ENCODE assay signal across 8 cellular contexts in genomic region chr1:160098852-160099647, GRCh38. TPM values are rescaled to one million over a fixed set of nuclear protein-coding genes. Genes with fewer than 3 reads are reported as not detected.
A peak's percentile ranks its signal among the peaks of the same experiment; 100 is the strongest.
DNase-seq lines count a peak whose midpoint lies in the region; ATAC-seq and TF ChIP-seq lines count a peak whose summit lies in the region.

No MANE protein-coding gene starts in this region.

- H3K27me3 ChIP-seq in layer of hippocampus (ENCODE audit: control insufficient read depth, insufficient read depth, low read length) = no peaks in the 10 kb centered on the region

- H3K4me3 Mint-ChIP-seq in activated CD4-positive, alpha-beta T cell treated with anti-CD3 and anti-CD28 coated beads for 36 hours = peak overlapping the region; percentile 65

- no peak for TF ChIP-seq CTCF in choroid plexus epithelial cell (conservative IDR thresholded peaks at IDR 0.05; ENCODE audit: low read depth, low read length)

- CTCF ChIA-PET in activated CD4-positive, alpha-beta T cell treated with anti-CD3 and anti-CD28 coated beads for 36 hours (lab: Charles Lee) = interaction anchor here (0.5 to 6.5 kb wide), 5 partner anchors 13 to 948 kb away, joined by 3 to 81 read pairs (median 9); partner anchors contain the start of gene PEX19

- peaks cover 2% of the 10 kb centered on the region for H3K36me3 Mint-ChIP-seq in activated CD4-positive, alpha-beta T cell treated with anti-CD3 and anti-CD28 coated beads for 36 hours (ENCODE audit: low read depth)

- POLR2A ChIA-PET in activated CD4-positive, alpha-beta T cell treated with anti-CD3 and anti-CD28 coated beads for 36 hours (lab: Charles Lee) = interaction anchor here (0.6 to 1.4 kb wide), 4 partner anchors 137 to 311 kb away, joined by 3 to 7 read pairs (median 4); partner anchors contain the start of genes DCAF8 and PEX19

- ATAC-seq in HG03354 (IDR thresholded peaks at IDR 0.05; ENCODE audit: poor library complexity, severe bottlenecking, unreplicated experiment) = peak; percentile 87
- peak; percentile 88 for ATAC-seq in activated CD4-positive, alpha-beta T cell treated with anti-CD3 and anti-CD28 coated beads for 36 hours

- H3K4me1 Mint-ChIP-seq in activated CD4-positive, alpha-beta T cell treated with anti-CD3 and anti-CD28 coated beads for 36 hours = peaks cover 44% of the 10 kb centered on the region

- H3K27ac ChIP-seq in layer of hippocampus (ENCODE audit: low read depth, low read length) = peak overlapping the region; percentile 98

- H3K27me3 Mint-ChIP-seq in activated CD4-positive, alpha-beta T cell treated with anti-CD3 and anti-CD28 coated beads for 36 hours = no peaks in the 10 kb centered on the region

- H3K27ac Mint-ChIP-seq in activated CD4-positive, alpha-beta T cell treated with anti-CD3 and anti-CD28 coated beads for 36 hours = peak overlapping the region; percentile 65

- DNase-seq in AG20443 (ENCODE audit: low spot score) = peak; percentile 99
- DNase-seq in NCI-H446 treated with DMSO at 0.1 percent for 48 hours (lab: John Stamatoyannopoulos, UW) = peak; percentile 82
- peak; percentile 100 for DNase-seq in activated CD4-positive, alpha-beta T cell treated with anti-CD3 and anti-CD28 coated beads for 36 hours
- peak; percentile 95 for DNase-seq in choroid plexus epithelial cell (ENCODE audit: low read depth)
- peak; percentile 98 to 99 for DNase-seq in stimulated activated CD4-positive, alpha-beta T cell treated with anti-CD3 and anti-CD28 coated beads, Interleukin-1b, Interleukin-23, amount 100 ng/mL, for 1 hour (ENCODE audit: low read depth in 2 of 2)

- TF ChIP-seq POLR2A in GM19099 (IDR thresholded peaks at IDR 0.05; ENCODE audit: extremely low read depth, insufficient read length, low read depth) = peak; percentile 27

- peak overlapping the region; percentile 56 for H3K4me3 ChIP-seq in choroid plexus epithelial cell (ENCODE audit: low read depth, low read length)

- intact Hi-C loops in activated CD4-positive, alpha-beta T cell treated with anti-CD3 and anti-CD28 coated beads for 36 hours (cut with DNase I, micrococcal nuclease) = loop anchor here (1.0 to 5.0 kb wide), 10 partner anchors 14 to 319 kb away; partner anchors contain the start of genes DCAF8 (in 2 of the 2), PIGM (in 2 of the 2), COPA (in 1 of the 2) and DUSP23 (in 1 of the 2)

- no peaks in the 10 kb centered on the region for H3K9me3 Mint-ChIP-seq in activated CD4-positive, alpha-beta T cell treated with anti-CD3 and anti-CD28 coated beads for 36 hours (ENCODE audit: low read depth)

RNA-seq across cellular contexts. Expression of gene IGSF8, which starts 0.6 kb away (rescaled TPM):
- 10 to 100 TPM; 29.2 to 33.8 TPM for total RNA-seq in activated CD4-positive, alpha-beta T cell treated with anti-CD3 and anti-CD28 coated beads for 36 hours

RNA-seq across cellular contexts. Expression of gene ATP1A2, which starts 16.5 kb away (rescaled TPM):
- total RNA-seq in activated CD4-positive, alpha-beta T cell treated with anti-CD3 and anti-CD28 coated beads for 36 hours = not detected

RNA-seq across cellular contexts. Expression of gene KCNJ9, which starts 17.7 kb away (rescaled TPM):
- total RNA-seq in activated CD4-positive, alpha-beta T cell treated with anti-CD3 and anti-CD28 coated beads for 36 hours = under 1 TPM; 0.04 to 0.05 TPM

RNA-seq across cellular contexts. Expression of gene KCNJ10, which starts 29.1 kb away (rescaled TPM):
- total RNA-seq in activated CD4-positive, alpha-beta T cell treated with anti-CD3 and anti-CD28 coated beads for 36 hours = under 1 TPM; 0.11 TPM

RNA-seq across cellular contexts. Expression of gene ATP1A4, which starts 52.4 kb away (rescaled TPM):
- not detected for total RNA-seq in activated CD4-positive, alpha-beta T cell treated with anti-CD3 and anti-CD28 coated beads for 36 hours

Comparison
In these comparisons a context has a peak if more than half of its experiments do, and no peak if none do; other contexts are left out.
1. Peak in every context shown above with its lines: DNase-seq, ATAC-seq, H3K4me3 ChIP-seq and H3K27ac ChIP-seq.